In the genomic region with DNA sequence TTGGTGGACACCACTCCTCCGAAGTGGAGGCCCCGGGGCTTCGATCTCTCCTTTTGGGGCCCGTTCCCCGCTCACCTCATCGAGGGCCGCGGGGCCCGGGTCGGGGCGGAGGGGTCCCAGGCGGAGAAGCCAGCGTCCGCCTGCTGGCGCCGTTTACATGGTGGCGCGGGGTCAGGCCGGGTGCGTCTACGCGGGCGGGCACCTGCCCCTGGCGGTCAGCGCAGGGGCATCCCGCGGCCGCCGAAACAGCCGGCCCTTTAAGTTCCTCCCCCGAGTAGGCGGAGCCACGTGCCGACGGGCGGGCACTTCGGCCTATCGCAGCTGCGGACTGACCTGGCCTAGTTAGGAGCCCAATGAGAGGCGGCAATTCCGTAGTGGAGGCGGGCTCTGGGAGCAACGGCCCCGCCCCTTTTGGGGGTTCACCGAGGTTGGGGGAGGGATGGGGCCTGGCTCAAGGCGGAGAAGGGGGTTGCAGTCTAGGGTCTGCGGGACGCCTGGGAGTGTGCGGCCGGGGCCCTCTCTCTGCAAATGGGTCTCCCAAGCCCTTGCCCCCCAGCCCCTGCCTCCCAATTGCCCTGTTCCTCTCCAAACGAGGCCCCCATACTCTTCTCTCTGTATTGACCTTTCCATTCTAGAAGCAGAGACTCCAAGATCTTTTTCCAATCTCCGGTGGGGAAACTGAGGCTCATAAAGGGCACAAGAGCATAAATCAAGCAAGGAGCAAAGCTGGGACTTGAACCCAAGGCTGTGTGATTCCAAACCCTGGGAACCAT, we compare ENCODE assay signal across 8 cellular contexts. TPM values are rescaled to one million over a fixed set of nuclear protein-coding genes. Genes with fewer than 3 reads are reported as not detected.
DNase-seq lines count a peak whose midpoint lies in the region; ATAC-seq and TF ChIP-seq lines count a peak whose summit lies in the region.

A gene with protein sequence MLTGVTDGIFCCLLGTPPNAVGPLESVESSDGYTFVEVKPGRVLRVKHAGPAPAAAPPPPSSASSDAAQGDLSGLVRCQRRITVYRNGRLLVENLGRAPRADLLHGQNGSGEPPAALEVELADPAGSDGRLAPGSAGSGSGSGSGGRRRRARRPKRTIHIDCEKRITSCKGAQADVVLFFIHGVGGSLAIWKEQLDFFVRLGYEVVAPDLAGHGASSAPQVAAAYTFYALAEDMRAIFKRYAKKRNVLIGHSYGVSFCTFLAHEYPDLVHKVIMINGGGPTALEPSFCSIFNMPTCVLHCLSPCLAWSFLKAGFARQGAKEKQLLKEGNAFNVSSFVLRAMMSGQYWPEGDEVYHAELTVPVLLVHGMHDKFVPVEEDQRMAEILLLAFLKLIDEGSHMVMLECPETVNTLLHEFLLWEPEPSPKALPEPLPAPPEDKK (minus strand): TSS at position 259 of the 773 bp plus-strand sequence. CDS start 1,809 bp downstream, outside the sequence.

- H3K4me3 ChIP-seq in thoracic aorta = peak within 1 kb of the TSS; percentile 87

- DNase-seq in GM04504 (ENCODE audit: low read depth) (peak; percentile 88), HEK293T (ENCODE audit: extremely low spot score) (peak; percentile 90), NCI-H1048 (lab: John Stamatoyannopoulos, UW) (peak; percentile 82), SKM-1 treated with dmso at 0.1 percent for 144 hours (lab: John Stamatoyannopoulos, UW; ENCODE audit: unreplicated experiment) (peak; percentile 95), head of caudate nucleus (peak; percentile 85 to 98 (median 95)), osteocyte (ENCODE audit: extremely low spot score, unreplicated experiment) (peak; percentile 97), thoracic aorta (ENCODE audit: low spot score) (peak; percentile 85)
- DNase-seq in activated naive CD8-positive, alpha-beta T cell treated with anti-CD3 and anti-CD28 coated beads for 36 hours = peak; percentile 93

- H3K27me3 ChIP-seq in thoracic aorta (replicated peaks; ENCODE audit: insufficient read depth) = no peaks in the 10 kb centered on the region

- peak within 1 kb of the TSS; percentile 66 for H3K4me3 Mint-ChIP-seq in activated naive CD8-positive, alpha-beta T cell treated with anti-CD3 and anti-CD28 coated beads for 36 hours
- peak within 1 kb of the TSS; percentile 50 for H3K4me3 Mint-ChIP-seq in osteocyte (ENCODE audit: unreplicated experiment)

- peaks cover 13% of the 10 kb centered on the region for H3K36me3 Mint-ChIP-seq in activated naive CD8-positive, alpha-beta T cell treated with anti-CD3 and anti-CD28 coated beads for 36 hours
- no peaks in the 10 kb centered on the region for H3K36me3 Mint-ChIP-seq in osteocyte (ENCODE audit: unreplicated experiment)

- H3K27ac ChIP-seq in thoracic aorta = peak within 1 kb of the TSS; percentile 57 to 63

- POLR2A ChIA-PET in HEK293T (lab: Yijun Ruan, JAX) = interaction anchor here (0.9 to 2.3 kb wide), 2 partner anchors 11 to 32 kb away, joined by 3 to 12 read pairs; a partner anchor contains a TSS

- no peaks in the 10 kb centered on the region for H3K9me3 Mint-ChIP-seq in activated naive CD8-positive, alpha-beta T cell treated with anti-CD3 and anti-CD28 coated beads for 36 hours
- no peaks in the 10 kb centered on the region for H3K9me3 Mint-ChIP-seq in osteocyte (ENCODE audit: unreplicated experiment)

- TF ChIP-seq CTCF in osteocyte (IDR thresholded peaks at IDR 0.05) (peak; percentile 56), thoracic aorta (IDR thresholded peaks at IDR 0.05) (peak; percentile 83)

- H3K36me3 ChIP-seq in thoracic aorta = peaks cover 4% of the 10 kb centered on the region

- no peaks in the 10 kb centered on the region for H3K9me3 ChIP-seq in thoracic aorta

- peak; percentile 71 for ATAC-seq in thoracic aorta (ENCODE audit: insufficient number of reproducible peaks, low FRiP score, low read depth)

- no peaks in the 10 kb centered on the region for H3K27me3 Mint-ChIP-seq in activated naive CD8-positive, alpha-beta T cell treated with anti-CD3 and anti-CD28 coated beads for 36 hours
- H3K27me3 Mint-ChIP-seq in osteocyte (ENCODE audit: unreplicated experiment) = no peaks in the 10 kb centered on the region

- H3K27ac Mint-ChIP-seq in activated naive CD8-positive, alpha-beta T cell treated with anti-CD3 and anti-CD28 coated beads for 36 hours = peak within 1 kb of the TSS; percentile 8
- no peak within 1 kb of the TSS for H3K27ac Mint-ChIP-seq in osteocyte (ENCODE audit: unreplicated experiment)

- H3K4me1 ChIP-seq in thoracic aorta (ENCODE audit: control insufficient read depth in 1 of 2, low read depth in 2 of 2) = peaks cover 25 to 47% of the 10 kb centered on the region in 2 donors

- CTCF ChIA-PET in HEK293T (lab: Yijun Ruan, JAX) = interaction anchor here (0.6 to 1.9 kb wide), 4 partner anchors 11 to 159 kb away, joined by 3 to 7 read pairs (median 4); no protein-coding TSS in a partner anchor

- H3K4me1 Mint-ChIP-seq in activated naive CD8-positive, alpha-beta T cell treated with anti-CD3 and anti-CD28 coated beads for 36 hours = peaks cover 30% of the 10 kb centered on the region
- H3K4me1 Mint-ChIP-seq in osteocyte (ENCODE audit: unreplicated experiment) = peaks cover 31% of the 10 kb centered on the region

- intact Hi-C loops in head of caudate nucleus (cut with DNase I) = no loop called here

TF ChIP-seq in HEK293T, 16 proteins besides CTCF, POLR2A, EP300 and RAD21:
- TF ChIP-seq, protein P1, sequence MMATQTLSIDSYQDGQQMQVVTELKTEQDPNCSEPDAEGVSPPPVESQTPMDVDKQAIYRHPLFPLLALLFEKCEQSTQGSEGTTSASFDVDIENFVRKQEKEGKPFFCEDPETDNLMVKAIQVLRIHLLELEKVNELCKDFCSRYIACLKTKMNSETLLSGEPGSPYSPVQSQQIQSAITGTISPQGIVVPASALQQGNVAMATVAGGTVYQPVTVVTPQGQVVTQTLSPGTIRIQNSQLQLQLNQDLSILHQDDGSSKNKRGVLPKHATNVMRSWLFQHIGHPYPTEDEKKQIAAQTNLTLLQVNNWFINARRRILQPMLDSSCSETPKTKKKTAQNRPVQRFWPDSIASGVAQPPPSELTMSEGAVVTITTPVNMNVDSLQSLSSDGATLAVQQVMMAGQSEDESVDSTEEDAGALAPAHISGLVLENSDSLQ (IDR thresholded peaks at IDR 0.05) = peak; percentile 99
- TF ChIP-seq FOXK2 (IDR thresholded peaks at IDR 0.05) = no peak

RNA-seq across cellular contexts. Expression of the gene that starts here (rescaled TPM):
- total RNA-seq in activated naive CD8-positive, alpha-beta T cell treated with anti-CD3 and anti-CD28 coated beads for 36 hours = 1 to 10 TPM; 4.1 to 4.9 TPM
- total RNA-seq in osteocyte (5.0 and 6.1 TPM in 2 replicates), thoracic aorta (10 to 100 TPM in 1 of 2 donors, 1 to 10 TPM in 1; 9.8 to 24.0 TPM)

Comparison
In these comparisons a context has a peak if more than half of its experiments do, and no peak if none do; other contexts are left out.
1. Peak in every context shown above with its lines: DNase-seq, ATAC-seq, H3K4me3 ChIP-seq and H3K27ac ChIP-seq.